20 cellular contexts compared by ENCODE assay signal in genomic region chr1:7450772-7451171, GRCh38.
"Had no signal": no experiment of that assay in that cellular context is flagged by ENCODE, and none has a peak within 500 bp of the region (broad histone marks: within the 10 kb centered on the region; RNA-seq: fewer than 3 reads in every experiment).

No MANE protein-coding gene starts in this region.

- H3K9me3 ChIP-seq: gastroesophageal sphincter, left ventricle myocardium inferior, mucosa of descending colon, ovary, right lobe of liver, tibial nerve had no signal

- H2AFZ ChIP-seq: hepatocyte had no signal

- H3K27ac ChIP-seq: gastroesophageal sphincter, hepatocyte, left ventricle myocardium inferior, ovary, right lobe of liver, tibial nerve had no signal

- H3K4me1 ChIP-seq: right lobe of liver had no signal

- H3K4me3 ChIP-seq: gastroesophageal sphincter, hepatocyte, left ventricle myocardium inferior, lung, mucosa of descending colon, ovary, right lobe of liver, tibial nerve had no signal

- H3K4me2 ChIP-seq: hepatocyte had no signal

- H3K27me3 ChIP-seq: gastroesophageal sphincter, hepatocyte, ovary, right lobe of liver, tibial nerve had no signal

- DNase-seq: activated CD4-positive, alpha-beta T cell treated with anti-CD3 and anti-CD28 coated beads for 1 hour; activated CD4-positive, alpha-beta T cell treated with anti-CD3 and anti-CD28 coated beads, Interleukin-2, amount 10 ng/mL, durations not matched to agents 7 days and 5 days; activated CD8-positive, alpha-beta T cell treated with anti-CD3 and anti-CD28 coated beads for 36 hours; activated naive CD8-positive, alpha-beta T cell treated with anti-CD3 and anti-CD28 coated beads, Interleukin-2, amount 50 U/mL, for 24 hours; activated T-cell treated with anti-CD3 and anti-CD28 coated beads, Interleukin-2, amount 50 U/mL, for 48 hours; amygdala; caudate nucleus; cortex of kidney; effector memory CD8-positive, alpha-beta T cell; islet precursor cell; left ventricle myocardium inferior; mucosa of descending colon; ovary; right lobe of liver; stimulated activated CD4-positive, alpha-beta T cell treated with anti-CD3 and anti-CD28 coated beads, Interleukin-2, amount 100 ng/mL, for 48 hours; stimulated activated naive CD4-positive, alpha-beta T cell treated with Interleukin-2 at 50 U/mL for 16 hours had no signal

- ATAC-seq: activated CD8-positive, alpha-beta T cell treated with anti-CD3 and anti-CD28 coated beads for 36 hours; activated naive CD8-positive, alpha-beta T cell treated with anti-CD3 and anti-CD28 coated beads, Interleukin-2, amount 50 U/mL, for 24 hours; effector memory CD8-positive, alpha-beta T cell; gastroesophageal sphincter; mucosa of descending colon; right lobe of liver had no signal

- H3K36me3 ChIP-seq: gastroesophageal sphincter, left ventricle myocardium inferior, ovary, right lobe of liver, tibial nerve had no signal
